15 cellular contexts compared by ENCODE assay signal in genomic region chr1:63487336-63488065, GRCh38. TPM values are rescaled to one million over a fixed set of nuclear protein-coding genes. Genes with fewer than 3 reads are reported as not detected.
DNase-seq lines count a peak whose midpoint lies in the region; ATAC-seq, FAIRE-seq and TF ChIP-seq lines count a peak whose summit lies in the region.
"Had no signal": no experiment of that assay in that cellular context is flagged by ENCODE, and none has a peak within 500 bp of the region (broad histone marks: within the 10 kb centered on the region; RNA-seq: fewer than 3 reads in every experiment).

No MANE protein-coding gene starts in this region.

- H3K4me1 ChIP-seq in IMR-90 (ENCODE audit: control insufficient read depth, insufficient read depth, low read length) = peaks cover 2% of the 10 kb centered on the region
- H3K4me1 ChIP-seq in H1 (replicated peaks in 1 of 4; ENCODE audit: control insufficient read depth in 3 of 4, insufficient read depth in 4 of 4, low read length in 3 of 4) = no peaks in the 10 kb centered on the region
- H3K4me1 ChIP-seq: testis had no signal

- H3K14ac ChIP-seq in IMR-90 (replicated peaks; ENCODE audit: low read depth, low read length) = no peak overlapping the region
- no peak overlapping the region for H3K14ac ChIP-seq in H1 (ENCODE audit: insufficient read length)

- H3K4me3 ChIP-seq in AG04450 (ENCODE audit: low read depth, low read length) (no peak overlapping the region), IMR-90 (ENCODE audit: insufficient read depth, low read depth, low read length) (no peak overlapping the region), H1 (ENCODE audit: extremely low read depth in 1 of 4, insufficient read depth in 2 of 4, low read depth in 3 of 4, low read length in 4 of 4) (no peak overlapping the region)
- H3K4me3 ChIP-seq: testis had no signal

- H3K9ac ChIP-seq in IMR-90 (ENCODE audit: low read depth, low read length) = no peak overlapping the region
- H3K9ac ChIP-seq in H1 (replicated peaks in 1 of 4; ENCODE audit: extremely low read depth in 1 of 4, low read depth in 3 of 4, low read length in 3 of 4) = no peak overlapping the region
- H3K9ac ChIP-seq: SK-N-SH had no signal

- no peak overlapping the region for H2AK5ac ChIP-seq in IMR-90 (ENCODE audit: low read depth, low read length)
- H2AK5ac ChIP-seq in H1 (ENCODE audit: low read depth, low read length) = no peak overlapping the region

- H2BK20ac ChIP-seq in IMR-90 (ENCODE audit: low read depth, low read length) (0 out of 2 replicates have a peak overlapping the region, but pooled peaks have one; percentile 17), H1 (ENCODE audit: low read length) (no peak overlapping the region)

- H4K91ac ChIP-seq in IMR-90 (ENCODE audit: insufficient read depth, low read depth, low read length) (no peak overlapping the region), H1 (replicated peaks; ENCODE audit: insufficient read length, low read length) (no peak overlapping the region)

- H3K56ac ChIP-seq in IMR-90 (ENCODE audit: extremely low read depth, insufficient read depth, low read length) (no peak overlapping the region), H1 (replicated peaks; ENCODE audit: insufficient read length, low read depth, low read length) (no peak overlapping the region)

- no peak overlapping the region for H4K5ac ChIP-seq in IMR-90 (ENCODE audit: low read depth, low read length)
- H4K5ac ChIP-seq in H1 (ENCODE audit: insufficient read length, low read depth, low read length) = no peak overlapping the region

- POLR2A ChIA-PET in AG04450 (lab: Yijun Ruan, JAX) (interaction anchor here (0.5 to 1.0 kb wide), 5 partner anchors 11 to 800 kb away, joined by 3 to 4 read pairs (median 3); partner anchors contain the start of genes EFCAB7 and ITGB3BP), IMR-90 (lab: Charles Lee; ENCODE audit: unreplicated experiment) (no interaction called here), H1 (lab: Charles Lee; ENCODE audit: partially characterized antibody) (interaction anchor here (1.1 kb wide), 1 partner anchor 11 kb away, joined by 3 read pairs; no protein-coding TSS in a partner anchor)

- CTCF ChIA-PET in AG04450 (lab: Charles Lee) = interaction anchor here (1.0 kb wide), 1 partner anchor 45 kb away, joined by 3 read pairs; no protein-coding TSS in a partner anchor
- CTCF ChIA-PET in IMR-90 (lab: Yijun Ruan, JAX) = interaction anchor here (0.7 kb wide), 1 partner anchor 10 kb away, joined by 3 read pairs; no protein-coding TSS in a partner anchor
- CTCF ChIA-PET in H1 (lab: Charles Lee; ENCODE audit: partially characterized antibody) = interaction anchor here (1.4 kb wide), 1 partner anchor 11 kb away, joined by 3 read pairs; no protein-coding TSS in a partner anchor

- TF ChIP-seq RAD21 in IMR-90 (IDR thresholded peaks at IDR 0.05; ENCODE audit: low read length) = no peak
- no peak for TF ChIP-seq RAD21 in H1 (IDR thresholded peaks at IDR 0.05 in 1 of 2, conservative IDR thresholded peaks at IDR 0.05 in 1 of 2; ENCODE audit: low read depth in 2 of 2, low read length in 2 of 2)

- WGBS in IMR-90 (ENCODE audit: extremely low coverage in 2 of 2, insufficient read length in 1 of 2), 2 experiments = no CpG with 5 or more reads among the region's 8 CpGs
- WGBS in H1 (ENCODE audit: extremely low coverage in 1 of 2, insufficient coverage in 1 of 2, insufficient read length in 1 of 2, insufficient replicate concordance in 2 of 2, low coverage in 1 of 2, low lambda C conversion rate in 2 of 2, missing lambda C conversion rate in 1 of 2), 2 experiments = 89% methylated on average over 8 of the region's 8 CpGs; no CpG with 5 or more reads in 1 of the 2 experiments

- H3K9me1 ChIP-seq in IMR-90 (ENCODE audit: insufficient read depth, low read length) = peaks cover 3% of the 10 kb centered on the region; the same call in 1 of the 2 replicates

- no peak overlapping the region for H3K18ac ChIP-seq in IMR-90 (ENCODE audit: low read depth, low read length)
- H3K18ac ChIP-seq in H1 (ENCODE audit: extremely low read depth, low read length) = no peak overlapping the region

- intact Hi-C loops in IMR-90 (cut with micrococcal nuclease) = no loop called here

- TF ChIP-seq POLR2A in IMR-90 (IDR thresholded peaks at IDR 0.05; ENCODE audit: low read depth, low read length) (no peak), H1 (IDR thresholded peaks at IDR 0.05; ENCODE audit: control extremely low read depth in 1 of 2, low read depth in 2 of 2, low read length in 2 of 2) (no peak)

- H2AK9ac ChIP-seq in IMR-90 (replicated peaks; ENCODE audit: low read depth, low read length, poor library complexity) = no peak overlapping the region

- H3K79me1 ChIP-seq in IMR-90 (ENCODE audit: low read depth in 1 of 2, low read length in 2 of 2) (no peaks in the 10 kb centered on the region), H1 (ENCODE audit: low read depth, low read length) (no peaks in the 10 kb centered on the region)

- H3K23me2 ChIP-seq in H1 (ENCODE audit: low read depth, low read length) = no peaks in the 10 kb centered on the region

- in situ Hi-C loops in IMR-90 (cut with MboI; ENCODE audit: low sequenced_read_pairs) = no loop called here
- in situ Hi-C loops in G401 (cut with HindIII; ENCODE audit: low sequenced_read_pairs) = no loop called here

- H2AFZ ChIP-seq in IMR-90 (replicated peaks; ENCODE audit: low read length, poor library complexity) (no peak overlapping the region), H1 (ENCODE audit: low read length) (no peak overlapping the region)

- H2BK12ac ChIP-seq in H1 (ENCODE audit: low read depth, low read length) = no peak overlapping the region

- peak; percentile 94 for ATAC-seq in IMR-90 (ENCODE audit: low read depth)

- dilution Hi-C loops in IMR-90 (cut with HindIII; ENCODE audit: low sequenced_read_pairs, unreplicated experiment) = no loop called here

- peak; percentile 85 for DNase-seq in AG04450 (ENCODE audit: low read depth, low spot score)
- peak; percentile 91 for DNase-seq in IMR-90
- no peak for DNase-seq in H1 (ENCODE audit: low read depth in 1 of 2, low spot score in 2 of 2)
- peak; percentile 4 for DNase-seq in hepatic stellate cell (ENCODE audit: low spot score)
- DNase-seq in G401 (ENCODE audit: low spot score) = no peak
- no peak for DNase-seq in A172 (ENCODE audit: low spot score)
- DNase-seq in pons (ENCODE audit: low spot score) = no peak
- no peak for DNase-seq in activated CD4-positive, alpha-beta T cell treated with anti-CD3 and anti-CD28 coated beads, Interleukin-2, amount 50 U/mL, for 1 hour
- DNase-seq: activated naive CD4-positive, alpha-beta T cell treated with anti-CD3 and anti-CD28 coated beads for 36 hours; Calu3; NCI-H2107; NK-92 treated with Interleukin-12 subunit alpha and Interleukin-12 subunit beta, amount 100 ng/mL, for 24 hours; testis had no signal

- no peaks in the 10 kb centered on the region for H3K79me2 ChIP-seq in H1 (ENCODE audit: control insufficient read depth in 1 of 2, insufficient read depth in 2 of 2, low read length in 2 of 2)

- H3K36me3 ChIP-seq in IMR-90 (ENCODE audit: control insufficient read depth, insufficient read depth, low read length) (no peaks in the 10 kb centered on the region), H1 (ENCODE audit: control insufficient read depth in 2 of 4, insufficient read depth in 4 of 4, low read length in 3 of 4) (no peaks in the 10 kb centered on the region)

- H2BK120ac ChIP-seq in IMR-90 (ENCODE audit: low read depth, low read length) (no peak overlapping the region), H1 (replicated peaks; ENCODE audit: low read depth, low read length) (no peak overlapping the region)

- H3K4ac ChIP-seq in IMR-90 (ENCODE audit: low read depth, low read length) (no peak overlapping the region), H1 (replicated peaks; ENCODE audit: insufficient read length, low read depth, low read length) (no peak overlapping the region)

- H3K27me3 ChIP-seq in AG04450 (ENCODE audit: control insufficient read depth, insufficient read depth, low read length) = no peaks in the 10 kb centered on the region
- H3K27me3 ChIP-seq in IMR-90 (ENCODE audit: control insufficient read depth, insufficient read depth, low read length) = no peaks in the 10 kb centered on the region
- no peaks in the 10 kb centered on the region for H3K27me3 ChIP-seq in H1 (replicated peaks in 1 of 4; ENCODE audit: control insufficient read depth in 3 of 4, extremely low read depth in 1 of 4, insufficient read depth in 3 of 4, low read length in 3 of 4)
- H3K27me3 ChIP-seq: testis had no signal

- H4K8ac ChIP-seq in IMR-90 (ENCODE audit: low read depth in 2 of 2, low read length in 2 of 2) (no peak overlapping the region), H1 (ENCODE audit: extremely low read depth, insufficient read depth, low read length) (no peak overlapping the region)

- H3K9me3 ChIP-seq in AG04450 (ENCODE audit: control insufficient read depth, insufficient read depth, low read length) = no peaks in the 10 kb centered on the region
- H3K9me3 ChIP-seq in IMR-90 (ENCODE audit: control insufficient read depth, insufficient read depth, low read length) = no peaks in the 10 kb centered on the region
- no peaks in the 10 kb centered on the region for H3K9me3 ChIP-seq in H1 (ENCODE audit: insufficient read depth in 2 of 2, low read depth in 1 of 2, low read length in 1 of 2)
- H3K9me3 ChIP-seq: SK-N-SH, testis had no signal

- no peak overlapping the region for H2BK5ac ChIP-seq in IMR-90 (ENCODE audit: low read depth, low read length, poor library complexity, severe bottlenecking)
- H2BK5ac ChIP-seq in H1 (ENCODE audit: low read depth, low read length) = no peak overlapping the region

- H4K20me1 ChIP-seq in IMR-90 (ENCODE audit: insufficient read depth, low read length) (no peaks in the 10 kb centered on the region), H1 (replicated peaks in 1 of 2; ENCODE audit: control insufficient read depth in 1 of 2, insufficient read depth in 2 of 2, low read length in 2 of 2) (no peaks in the 10 kb centered on the region)

- no peak overlapping the region for H2BK15ac ChIP-seq in IMR-90 (ENCODE audit: low read depth, low read length)
- H2BK15ac ChIP-seq in H1 (ENCODE audit: low read length) = no peak overlapping the region

- no peak for TF ChIP-seq CTCF in AG04450 (IDR thresholded peaks at IDR 0.05; ENCODE audit: low read depth, low read length)
- TF ChIP-seq CTCF in IMR-90 (conservative IDR thresholded peaks at IDR 0.05; ENCODE audit: low read depth, low read length) = no peak
- no peak for TF ChIP-seq CTCF in H1 (IDR thresholded peaks at IDR 0.05; ENCODE audit: control extremely low read depth in 1 of 3, insufficient read depth in 1 of 3, low read depth in 1 of 3, low read length in 3 of 3)

- no peak overlapping the region for H3K23ac ChIP-seq in IMR-90 (ENCODE audit: low read depth, low read length)
- H3K23ac ChIP-seq in H1 (ENCODE audit: insufficient read length) = no peak overlapping the region

- FAIRE-seq in H1 (lab: Jason Lieb, UNC) = peak; percentile 39
- FAIRE-seq: endothelial cell of umbilical vein had no signal

- BruUV-seq in IMR-90 (replicated peaks; lab: Mats Ljungman, UMichigan) = no TSS peak

- H3K27ac ChIP-seq in AG04450 (ENCODE audit: low read depth, low read length) (no peak overlapping the region), IMR-90 (ENCODE audit: insufficient read depth, low read length) (no peak overlapping the region), H1 (ENCODE audit: low read depth, low read length) (no peak overlapping the region)
- H3K27ac ChIP-seq: testis had no signal

- no peak for TF ChIP-seq EP300 in H1 (IDR thresholded peaks at IDR 0.05; ENCODE audit: borderline replicate concordance in 1 of 2, low read depth in 2 of 2, low read length in 2 of 2)

- H3K4me2 ChIP-seq in IMR-90 (ENCODE audit: low read depth, low read length) (no peak overlapping the region), H1 (ENCODE audit: insufficient read depth in 1 of 2, low read depth in 2 of 2, low read length in 2 of 2) (no peak overlapping the region)
- H3K4me2 ChIP-seq: SK-N-SH had no signal

RNA-seq across cellular contexts. Expression of gene ITGB3BP, which starts 35.5 kb away (rescaled TPM):
- 12.3 and 18.0 TPM in 2 replicates for polyA plus RNA-seq in AG04450 (2011; rRNA removed)
- polyA minus RNA-seq in AG04450 (2011; rRNA and poly(A)+ RNA removed) = 1.2 and 4.8 TPM in 2 replicates
- 8.1 and 15.8 TPM in 2 replicates for total RNA-seq in IMR-90 (2012; rRNA removed)
- polyA plus RNA-seq in IMR-90 (2012; rRNA removed) = 10.8 and 11.9 TPM in 2 replicates
- polyA plus RNA-seq in IMR-90 (2012; cell fraction: cytosol; rRNA removed) = 1.1 and 2.5 TPM in 2 replicates
- 1.3 and 9.6 TPM in 2 replicates for polyA plus RNA-seq in IMR-90 (2012; cell fraction: nucleus; rRNA removed; ENCODE audit: low replicate concordance)
- total RNA-seq in H1 (2021; fragmentation: NEBNext Ultra II Directional; extraction: Animal tissue kit (Norgen Biotek cat#: 25700)) = 43.3 and 49.1 TPM in 2 replicates
- 8.4 and 17.6 TPM in 2 replicates for polyA plus RNA-seq in H1 (2011; rRNA removed)
- 26.9 TPM for polyA plus RNA-seq in H1 (2011; cell fraction: cytosol; rRNA removed)
- 8.8 TPM for polyA plus RNA-seq in H1 (2011; cell fraction: nucleus; rRNA removed)
- 22.5 to 38.5 TPM (median 23.5 TPM) in 4 replicates for polyA plus RNA-seq in H1 (2012, experiment 1 of 2)
- 22.3 TPM for polyA plus RNA-seq in H1 (2012, experiment 2 of 2)
- 70.0 TPM for polyA plus RNA-seq in H1 (2013, experiment 1 of 2)
- polyA plus RNA-seq in H1 (2013, experiment 2 of 2) = 66.5 TPM
- 5.2 and 9.4 TPM in 2 replicates for polyA minus RNA-seq in H1 (2011; rRNA and poly(A)+ RNA removed)
- polyA minus RNA-seq in H1 (2011; cell fraction: cytosol; rRNA and poly(A)+ RNA removed) = 7.4 TPM
- 27.7 TPM for polyA minus RNA-seq in H1 (2011; cell fraction: nucleus; rRNA and poly(A)+ RNA removed)
- total RNA-seq in G401 (2014; rRNA removed; shearing (Covaris generic)) = 31.0 and 35.9 TPM in 2 replicates
- total RNA-seq in A172 (2014; rRNA removed; shearing (Covaris generic)) = 43.9 and 55.1 TPM in 2 replicates

RNA-seq across cellular contexts. Expression of gene EFCAB7, which starts 35.8 kb away (rescaled TPM):
- 3.9 and 6.0 TPM in 2 replicates for polyA plus RNA-seq in AG04450 (2011; rRNA removed)
- polyA minus RNA-seq in AG04450 (2011; rRNA and poly(A)+ RNA removed) = 1.8 and 3.4 TPM in 2 replicates
- 2.3 and 6.7 TPM in 2 replicates for total RNA-seq in IMR-90 (2012; rRNA removed)
- polyA plus RNA-seq in IMR-90 (2012; rRNA removed) = 1.5 and 2.3 TPM in 2 replicates
- 0.18 and 0.19 TPM in 2 replicates for polyA plus RNA-seq in IMR-90 (2012; cell fraction: cytosol; rRNA removed)
- polyA plus RNA-seq in IMR-90 (2012; cell fraction: nucleus; rRNA removed; ENCODE audit: low replicate concordance) = 0.09 and 2.3 TPM in 2 replicates
- 2.5 and 3.1 TPM in 2 replicates for total RNA-seq in H1 (2021; fragmentation: NEBNext Ultra II Directional; extraction: Animal tissue kit (Norgen Biotek cat#: 25700))
- polyA plus RNA-seq in H1 (2011; rRNA removed) = 0.55 and 1.1 TPM in 2 replicates
- 1.4 TPM for polyA plus RNA-seq in H1 (2011; cell fraction: cytosol; rRNA removed)
- 0.44 TPM for polyA plus RNA-seq in H1 (2011; cell fraction: nucleus; rRNA removed)
- polyA plus RNA-seq in H1 (2012, experiment 1 of 2) = 1.8 to 3.4 TPM (median 2.4 TPM) in 4 replicates
- 0.26 TPM for polyA plus RNA-seq in H1 (2012, experiment 2 of 2)
- polyA plus RNA-seq in H1 (2013, experiment 1 of 2) = 3.8 TPM
- polyA plus RNA-seq in H1 (2013, experiment 2 of 2) = 3.0 TPM
- polyA minus RNA-seq in H1 (2011; rRNA and poly(A)+ RNA removed) = 1.2 and 1.3 TPM in 2 replicates
- polyA minus RNA-seq in H1 (2011; cell fraction: cytosol; rRNA and poly(A)+ RNA removed) = 0.66 TPM
- polyA minus RNA-seq in H1 (2011; cell fraction: nucleus; rRNA and poly(A)+ RNA removed) = 2.6 TPM
- total RNA-seq in G401 (2014; rRNA removed; shearing (Covaris generic)) = 4.6 and 7.6 TPM in 2 replicates
- total RNA-seq in A172 (2014; rRNA removed; shearing (Covaris generic)) = 10.0 and 10.1 TPM in 2 replicates

Comparison
In these comparisons a context has a peak if more than half of its experiments do, and no peak if none do; other contexts are left out.
1. DNase-seq: peak in AG04450 (single experiment), IMR-90 (single experiment) and hepatic stellate cell (single experiment); none in H1 (0 of 2), G401 (single experiment), A172 (single experiment), pons (single experiment) and activated CD4-positive, alpha-beta T cell treated with anti-CD3 and anti-CD28 coated beads, Interleukin-2, amount 50 U/mL, for 1 hour (single experiment).